In the genomic region with DNA sequence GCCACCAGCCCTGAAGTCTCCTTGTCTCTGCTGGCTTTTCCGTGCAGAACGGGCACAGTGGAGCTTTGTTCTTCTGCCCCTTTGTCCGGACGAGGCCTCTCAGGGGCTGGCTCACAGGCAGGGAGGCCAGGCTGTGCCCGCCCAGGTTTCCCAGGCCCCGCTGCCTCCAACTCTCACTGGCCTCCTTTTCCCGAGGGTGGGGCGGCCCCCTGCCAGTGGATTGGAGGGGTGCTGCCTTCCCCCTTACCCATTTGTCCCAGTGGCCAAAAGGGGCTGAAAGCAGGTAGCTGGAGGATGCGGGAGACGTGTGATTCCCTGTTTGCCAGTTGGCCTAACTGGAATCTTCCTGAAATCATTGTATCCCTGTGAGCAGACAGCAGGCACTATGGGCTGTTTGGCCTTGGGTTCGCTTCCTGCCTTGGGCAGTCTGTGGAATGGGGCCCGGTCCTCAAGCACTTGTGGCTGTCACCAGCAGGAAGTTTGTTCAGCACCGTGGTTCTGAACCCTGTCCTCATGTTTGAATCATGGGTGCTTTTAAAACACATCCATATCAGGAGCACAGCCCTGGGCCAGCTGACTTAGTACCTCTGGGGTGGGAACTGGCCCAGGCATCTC, we compare ENCODE assay signal across 1 cellular context.
TF ChIP-seq lines count a peak whose summit lies in the region.

No MANE protein-coding gene starts in this region.

TF ChIP-seq in HepG2, 621 proteins besides CTCF, POLR2A, EP300 and RAD21 (continued from another document and continues in another):
- TF ChIP-seq, protein P1, sequence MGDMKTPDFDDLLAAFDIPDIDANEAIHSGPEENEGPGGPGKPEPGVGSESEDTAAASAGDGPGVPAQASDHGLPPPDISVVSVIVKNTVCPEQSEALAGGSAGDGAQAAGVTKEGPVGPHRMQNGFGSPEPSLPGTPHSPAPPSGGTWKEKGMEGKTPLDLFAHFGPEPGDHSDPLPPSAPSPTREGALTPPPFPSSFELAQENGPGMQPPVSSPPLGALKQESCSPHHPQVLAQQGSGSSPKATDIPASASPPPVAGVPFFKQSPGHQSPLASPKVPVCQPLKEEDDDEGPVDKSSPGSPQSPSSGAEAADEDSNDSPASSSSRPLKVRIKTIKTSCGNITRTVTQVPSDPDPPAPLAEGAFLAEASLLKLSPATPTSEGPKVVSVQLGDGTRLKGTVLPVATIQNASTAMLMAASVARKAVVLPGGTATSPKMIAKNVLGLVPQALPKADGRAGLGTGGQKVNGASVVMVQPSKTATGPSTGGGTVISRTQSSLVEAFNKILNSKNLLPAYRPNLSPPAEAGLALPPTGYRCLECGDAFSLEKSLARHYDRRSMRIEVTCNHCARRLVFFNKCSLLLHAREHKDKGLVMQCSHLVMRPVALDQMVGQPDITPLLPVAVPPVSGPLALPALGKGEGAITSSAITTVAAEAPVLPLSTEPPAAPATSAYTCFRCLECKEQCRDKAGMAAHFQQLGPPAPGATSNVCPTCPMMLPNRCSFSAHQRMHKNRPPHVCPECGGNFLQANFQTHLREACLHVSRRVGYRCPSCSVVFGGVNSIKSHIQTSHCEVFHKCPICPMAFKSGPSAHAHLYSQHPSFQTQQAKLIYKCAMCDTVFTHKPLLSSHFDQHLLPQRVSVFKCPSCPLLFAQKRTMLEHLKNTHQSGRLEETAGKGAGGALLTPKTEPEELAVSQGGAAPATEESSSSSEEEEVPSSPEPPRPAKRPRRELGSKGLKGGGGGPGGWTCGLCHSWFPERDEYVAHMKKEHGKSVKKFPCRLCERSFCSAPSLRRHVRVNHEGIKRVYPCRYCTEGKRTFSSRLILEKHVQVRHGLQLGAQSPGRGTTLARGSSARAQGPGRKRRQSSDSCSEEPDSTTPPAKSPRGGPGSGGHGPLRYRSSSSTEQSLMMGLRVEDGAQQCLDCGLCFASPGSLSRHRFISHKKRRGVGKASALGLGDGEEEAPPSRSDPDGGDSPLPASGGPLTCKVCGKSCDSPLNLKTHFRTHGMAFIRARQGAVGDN (CRISPR knock-in tag; IDR thresholded peaks at IDR 0.05), result peak; percentile 91
- TF ChIP-seq TBX2 (CRISPR knock-in tag; IDR thresholded peaks at IDR 0.05; ENCODE audit: borderline replicate concordance) (peak; percentile 68), JARID2 (CRISPR knock-in tag; IDR thresholded peaks at IDR 0.05; ENCODE audit: insufficient replicate concordance) (no peak), ZNF263 (CRISPR knock-in tag; IDR thresholded peaks at IDR 0.05) (0 out of 2 replicates have a peak, but pooled peaks have one; percentile 7), ZSCAN12 (CRISPR knock-in tag; IDR thresholded peaks at IDR 0.05) (0 out of 2 replicates have a peak, but pooled peaks have one; percentile 40), GATAD2A (CRISPR knock-in tag; IDR thresholded peaks at IDR 0.05) (peak; percentile 72), SAP130 (CRISPR knock-in tag; IDR thresholded peaks at IDR 0.05; ENCODE audit: low read depth) (peak; percentile 67), MAFG (CRISPR knock-in tag; IDR thresholded peaks at IDR 0.05) (no peak), NR2F6 (IDR thresholded peaks at IDR 0.05) (no peak), NR2F6 (CRISPR knock-in tag; IDR thresholded peaks at IDR 0.05) (peak; percentile 26; the same call in 1 of the 2 replicates), PHF8 (CRISPR knock-in tag; IDR thresholded peaks at IDR 0.05) (no peak), NRL (CRISPR knock-in tag; IDR thresholded peaks at IDR 0.05; ENCODE audit: borderline replicate concordance) (peak; percentile 84)
- TF ChIP-seq, protein P2, sequence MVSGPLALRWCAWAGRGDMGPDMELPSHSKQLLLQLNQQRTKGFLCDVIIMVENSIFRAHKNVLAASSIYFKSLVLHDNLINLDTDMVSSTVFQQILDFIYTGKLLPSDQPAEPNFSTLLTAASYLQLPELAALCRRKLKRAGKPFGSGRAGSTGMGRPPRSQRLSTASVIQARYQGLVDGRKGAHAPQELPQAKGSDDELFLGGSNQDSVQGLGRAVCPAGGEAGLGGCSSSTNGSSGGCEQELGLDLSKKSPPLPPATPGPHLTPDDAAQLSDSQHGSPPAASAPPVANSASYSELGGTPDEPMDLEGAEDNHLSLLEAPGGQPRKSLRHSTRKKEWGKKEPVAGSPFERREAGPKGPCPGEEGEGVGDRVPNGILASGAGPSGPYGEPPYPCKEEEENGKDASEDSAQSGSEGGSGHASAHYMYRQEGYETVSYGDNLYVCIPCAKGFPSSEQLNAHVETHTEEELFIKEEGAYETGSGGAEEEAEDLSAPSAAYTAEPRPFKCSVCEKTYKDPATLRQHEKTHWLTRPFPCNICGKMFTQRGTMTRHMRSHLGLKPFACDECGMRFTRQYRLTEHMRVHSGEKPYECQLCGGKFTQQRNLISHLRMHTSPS (CRISPR knock-in tag; IDR thresholded peaks at IDR 0.05; ENCODE audit: low read depth), result peak; percentile 81; the same call in 1 of the 2 replicates
- TF ChIP-seq, protein P3, sequence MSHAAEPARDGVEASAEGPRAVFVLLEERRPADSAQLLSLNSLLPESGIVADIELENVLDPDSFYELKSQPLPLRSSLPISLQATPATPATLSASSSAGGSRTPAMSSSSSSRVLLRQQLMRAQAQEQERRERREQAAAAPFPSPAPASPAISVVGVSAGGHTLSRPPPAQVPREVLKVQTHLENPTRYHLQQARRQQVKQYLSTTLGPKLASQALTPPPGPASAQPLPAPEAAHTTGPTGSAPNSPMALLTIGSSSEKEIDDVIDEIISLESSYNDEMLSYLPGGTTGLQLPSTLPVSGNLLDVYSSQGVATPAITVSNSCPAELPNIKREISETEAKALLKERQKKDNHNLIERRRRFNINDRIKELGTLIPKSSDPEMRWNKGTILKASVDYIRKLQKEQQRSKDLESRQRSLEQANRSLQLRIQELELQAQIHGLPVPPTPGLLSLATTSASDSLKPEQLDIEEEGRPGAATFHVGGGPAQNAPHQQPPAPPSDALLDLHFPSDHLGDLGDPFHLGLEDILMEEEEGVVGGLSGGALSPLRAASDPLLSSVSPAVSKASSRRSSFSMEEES (CRISPR knock-in tag; IDR thresholded peaks at IDR 0.05), result 0 out of 2 replicates have a peak, but pooled peaks have one; percentile 26
- TF ChIP-seq, protein P4, sequence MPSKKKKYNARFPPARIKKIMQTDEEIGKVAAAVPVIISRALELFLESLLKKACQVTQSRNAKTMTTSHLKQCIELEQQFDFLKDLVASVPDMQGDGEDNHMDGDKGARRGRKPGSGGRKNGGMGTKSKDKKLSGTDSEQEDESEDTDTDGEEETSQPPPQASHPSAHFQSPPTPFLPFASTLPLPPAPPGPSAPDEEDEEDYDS (CRISPR knock-in tag; IDR thresholded peaks at IDR 0.05), result peak; percentile 40; the same call in 1 of the 2 replicates
- TF ChIP-seq, protein P5, sequence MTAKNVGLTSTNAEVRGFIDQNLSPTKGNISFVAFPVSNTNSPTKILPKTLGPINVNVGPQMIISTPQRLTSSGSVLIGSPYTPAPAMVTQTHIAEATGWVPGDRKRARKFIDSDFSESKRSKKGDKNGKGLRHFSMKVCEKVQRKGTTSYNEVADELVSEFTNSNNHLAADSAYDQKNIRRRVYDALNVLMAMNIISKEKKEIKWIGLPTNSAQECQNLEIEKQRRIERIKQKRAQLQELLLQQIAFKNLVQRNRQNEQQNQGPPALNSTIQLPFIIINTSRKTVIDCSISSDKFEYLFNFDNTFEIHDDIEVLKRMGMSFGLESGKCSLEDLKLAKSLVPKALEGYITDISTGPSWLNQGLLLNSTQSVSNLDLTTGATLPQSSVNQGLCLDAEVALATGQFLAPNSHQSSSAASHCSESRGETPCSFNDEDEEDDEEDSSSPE (CRISPR knock-in tag; IDR thresholded peaks at IDR 0.05), result peak; percentile 16; the same call in 1 of the 2 replicates
- TF ChIP-seq, protein P6, sequence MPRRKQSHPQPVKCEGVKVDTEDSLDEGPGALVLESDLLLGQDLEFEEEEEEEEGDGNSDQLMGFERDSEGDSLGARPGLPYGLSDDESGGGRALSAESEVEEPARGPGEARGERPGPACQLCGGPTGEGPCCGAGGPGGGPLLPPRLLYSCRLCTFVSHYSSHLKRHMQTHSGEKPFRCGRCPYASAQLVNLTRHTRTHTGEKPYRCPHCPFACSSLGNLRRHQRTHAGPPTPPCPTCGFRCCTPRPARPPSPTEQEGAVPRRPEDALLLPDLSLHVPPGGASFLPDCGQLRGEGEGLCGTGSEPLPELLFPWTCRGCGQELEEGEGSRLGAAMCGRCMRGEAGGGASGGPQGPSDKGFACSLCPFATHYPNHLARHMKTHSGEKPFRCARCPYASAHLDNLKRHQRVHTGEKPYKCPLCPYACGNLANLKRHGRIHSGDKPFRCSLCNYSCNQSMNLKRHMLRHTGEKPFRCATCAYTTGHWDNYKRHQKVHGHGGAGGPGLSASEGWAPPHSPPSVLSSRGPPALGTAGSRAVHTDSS (CRISPR knock-in tag; conservative IDR thresholded peaks at IDR 0.05), result no peak
- TF ChIP-seq, protein P7, sequence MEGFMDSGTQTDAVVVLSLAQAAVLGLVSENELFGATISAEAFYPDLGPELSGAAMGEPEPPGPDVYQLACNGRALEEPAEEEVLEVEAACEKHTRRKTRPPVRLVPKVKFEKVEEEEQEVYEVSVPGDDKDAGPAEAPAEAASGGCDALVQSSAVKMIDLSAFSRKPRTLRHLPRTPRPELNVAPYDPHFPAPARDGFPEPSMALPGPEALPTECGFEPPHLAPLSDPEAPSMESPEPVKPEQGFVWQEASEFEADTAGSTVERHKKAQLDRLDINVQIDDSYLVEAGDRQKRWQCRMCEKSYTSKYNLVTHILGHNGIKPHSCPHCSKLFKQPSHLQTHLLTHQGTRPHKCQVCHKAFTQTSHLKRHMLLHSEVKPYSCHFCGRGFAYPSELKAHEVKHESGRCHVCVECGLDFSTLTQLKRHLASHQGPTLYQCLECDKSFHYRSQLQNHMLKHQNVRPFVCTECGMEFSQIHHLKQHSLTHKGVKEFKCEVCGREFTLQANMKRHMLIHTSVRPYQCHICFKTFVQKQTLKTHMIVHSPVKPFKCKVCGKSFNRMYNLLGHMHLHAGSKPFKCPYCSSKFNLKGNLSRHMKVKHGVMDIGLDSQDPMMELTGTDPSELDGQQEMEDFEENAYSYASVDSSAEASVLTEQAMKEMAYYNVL (CRISPR knock-in tag; IDR thresholded peaks at IDR 0.05; ENCODE audit: borderline replicate concordance), result peak; percentile 49; the same call in 1 of the 2 replicates
- TF ChIP-seq, protein P8, sequence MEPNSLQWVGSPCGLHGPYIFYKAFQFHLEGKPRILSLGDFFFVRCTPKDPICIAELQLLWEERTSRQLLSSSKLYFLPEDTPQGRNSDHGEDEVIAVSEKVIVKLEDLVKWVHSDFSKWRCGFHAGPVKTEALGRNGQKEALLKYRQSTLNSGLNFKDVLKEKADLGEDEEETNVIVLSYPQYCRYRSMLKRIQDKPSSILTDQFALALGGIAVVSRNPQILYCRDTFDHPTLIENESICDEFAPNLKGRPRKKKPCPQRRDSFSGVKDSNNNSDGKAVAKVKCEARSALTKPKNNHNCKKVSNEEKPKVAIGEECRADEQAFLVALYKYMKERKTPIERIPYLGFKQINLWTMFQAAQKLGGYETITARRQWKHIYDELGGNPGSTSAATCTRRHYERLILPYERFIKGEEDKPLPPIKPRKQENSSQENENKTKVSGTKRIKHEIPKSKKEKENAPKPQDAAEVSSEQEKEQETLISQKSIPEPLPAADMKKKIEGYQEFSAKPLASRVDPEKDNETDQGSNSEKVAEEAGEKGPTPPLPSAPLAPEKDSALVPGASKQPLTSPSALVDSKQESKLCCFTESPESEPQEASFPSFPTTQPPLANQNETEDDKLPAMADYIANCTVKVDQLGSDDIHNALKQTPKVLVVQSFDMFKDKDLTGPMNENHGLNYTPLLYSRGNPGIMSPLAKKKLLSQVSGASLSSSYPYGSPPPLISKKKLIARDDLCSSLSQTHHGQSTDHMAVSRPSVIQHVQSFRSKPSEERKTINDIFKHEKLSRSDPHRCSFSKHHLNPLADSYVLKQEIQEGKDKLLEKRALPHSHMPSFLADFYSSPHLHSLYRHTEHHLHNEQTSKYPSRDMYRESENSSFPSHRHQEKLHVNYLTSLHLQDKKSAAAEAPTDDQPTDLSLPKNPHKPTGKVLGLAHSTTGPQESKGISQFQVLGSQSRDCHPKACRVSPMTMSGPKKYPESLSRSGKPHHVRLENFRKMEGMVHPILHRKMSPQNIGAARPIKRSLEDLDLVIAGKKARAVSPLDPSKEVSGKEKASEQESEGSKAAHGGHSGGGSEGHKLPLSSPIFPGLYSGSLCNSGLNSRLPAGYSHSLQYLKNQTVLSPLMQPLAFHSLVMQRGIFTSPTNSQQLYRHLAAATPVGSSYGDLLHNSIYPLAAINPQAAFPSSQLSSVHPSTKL (CRISPR knock-in tag; IDR thresholded peaks at IDR 0.05), result peak; percentile 65
